In genomic region chr21:32285476-32285875, GRCh38 we compare ENCODE assay signal across 4 cellular contexts. TPM values are rescaled to one million over a fixed set of nuclear protein-coding genes. Genes with fewer than 3 reads are reported as not detected.
"Had no signal": no experiment of that assay in that cellular context is flagged by ENCODE, and none has a peak within 500 bp of the region (broad histone marks: within the 10 kb centered on the region; RNA-seq: fewer than 3 reads in every experiment).

No MANE protein-coding gene starts in this region.

- DNase-seq: GDM1, GF-D8 had no signal

- ATAC-seq: GM12878 had no signal

- H3K4me3 ChIP-seq: GM12878 had no signal

RNA-seq across cellular contexts. Expression of gene MRAP, which starts 13.2 kb away (rescaled TPM):
- total RNA-seq: G401, GM12878 had no signal
